ENCODE assay signal across 1 cellular context in the genomic region with DNA sequence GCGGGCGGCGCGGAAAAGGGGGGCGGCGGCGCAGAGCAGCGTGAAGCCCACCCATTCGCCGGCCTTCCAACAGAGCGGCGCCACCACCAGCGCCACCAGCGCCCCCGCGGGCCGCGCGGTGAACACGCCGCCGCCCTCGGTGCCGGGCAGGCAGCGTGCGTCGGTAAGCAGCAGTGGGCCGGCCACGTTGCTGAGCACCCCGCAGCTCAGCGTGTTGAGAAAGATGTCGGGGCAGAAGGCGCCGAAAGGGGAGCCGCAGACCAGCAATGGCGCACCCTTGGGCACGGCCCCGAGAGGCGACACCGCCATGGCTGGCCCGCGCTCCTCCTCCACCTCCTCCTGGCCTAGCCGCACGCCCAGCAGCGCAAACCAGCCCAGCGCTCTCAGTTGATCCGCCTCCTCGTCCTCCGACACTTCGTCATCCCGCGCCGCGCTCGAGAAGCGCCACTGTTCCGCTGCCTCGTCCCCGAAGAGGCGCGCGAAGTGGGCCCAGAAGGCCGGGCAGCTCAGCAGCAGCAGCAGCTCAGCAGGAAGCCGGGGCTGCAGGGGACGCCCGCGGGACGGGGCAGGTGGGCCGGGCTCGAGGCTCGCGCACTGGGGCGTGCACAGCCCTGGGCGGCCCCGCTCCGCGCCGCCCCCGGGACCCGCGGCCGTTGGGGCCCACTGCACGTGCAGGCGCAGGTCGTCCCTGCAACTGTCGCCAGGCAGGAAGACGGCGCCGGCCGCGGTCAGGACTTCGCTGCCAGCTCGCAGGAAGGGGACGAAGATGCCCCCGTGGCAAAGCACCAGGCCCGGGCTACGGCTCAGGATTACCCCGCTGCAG.
A peak's percentile ranks its signal among the peaks of the same experiment; 100 is the strongest.
TF ChIP-seq lines count a peak whose summit lies in the region.

No MANE protein-coding gene starts in this region.

TF ChIP-seq in GM12878, 131 proteins besides CTCF, POLR2A, EP300 and RAD21 (continued from another document and continues in another):
- TF ChIP-seq, protein P1, sequence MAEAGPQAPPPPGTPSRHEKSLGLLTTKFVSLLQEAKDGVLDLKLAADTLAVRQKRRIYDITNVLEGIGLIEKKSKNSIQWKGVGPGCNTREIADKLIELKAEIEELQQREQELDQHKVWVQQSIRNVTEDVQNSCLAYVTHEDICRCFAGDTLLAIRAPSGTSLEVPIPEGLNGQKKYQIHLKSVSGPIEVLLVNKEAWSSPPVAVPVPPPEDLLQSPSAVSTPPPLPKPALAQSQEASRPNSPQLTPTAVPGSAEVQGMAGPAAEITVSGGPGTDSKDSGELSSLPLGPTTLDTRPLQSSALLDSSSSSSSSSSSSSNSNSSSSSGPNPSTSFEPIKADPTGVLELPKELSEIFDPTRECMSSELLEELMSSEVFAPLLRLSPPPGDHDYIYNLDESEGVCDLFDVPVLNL (IDR thresholded peaks at IDR 0.05; ENCODE audit: low read depth, low read length), result no peak
- TF ChIP-seq ZNF384 (IDR thresholded peaks at IDR 0.05; ENCODE audit: borderline replicate concordance, low read depth, low read length) (no peak), BACH1 (IDR thresholded peaks at IDR 0.05; ENCODE audit: borderline replicate concordance) (peak; percentile 66; the same call in 1 of the 2 replicates), CREB1 (IDR thresholded peaks at IDR 0.05; ENCODE audit: low read depth) (0 out of 2 replicates have a peak, but pooled peaks have one; percentile 40), RCOR1 (conservative IDR thresholded peaks at IDR 0.05; ENCODE audit: low read depth, low read length) (no peak), TCF12 (IDR thresholded peaks at IDR 0.05; ENCODE audit: low read depth, low read length) (no peak), EGR1 (IDR thresholded peaks at IDR 0.05; ENCODE audit: borderline replicate concordance in 1 of 2, low read depth in 2 of 2, low read length in 2 of 2) (peak in 1 of 2 experiments; percentile 48; a peak in 1 of 3 replicates), POU2F2 (IDR thresholded peaks at IDR 0.05; ENCODE audit: borderline replicate concordance, low read depth, low read length) (no peak; the same call in 2 of the 3 replicates), ZNF207 (IDR thresholded peaks at IDR 0.05; ENCODE audit: borderline replicate concordance) (peak; percentile 82; the same call in 1 of the 2 replicates), WRNIP1 (IDR thresholded peaks at IDR 0.05; ENCODE audit: borderline replicate concordance, low read depth, low read length) (no peak), CREM (IDR thresholded peaks at IDR 0.05; ENCODE audit: low read depth) (peak; percentile 25; the same call in 1 of the 2 replicates), NR2C2 (IDR thresholded peaks at IDR 0.05; ENCODE audit: borderline replicate concordance, control insufficient read depth, insufficient read length, low read depth) (no peak), TBL1XR1 (IDR thresholded peaks at IDR 0.05; ENCODE audit: low read depth, low read length) (no peak), STAT1 (conservative IDR thresholded peaks at IDR 0.05) (no peak), ESRRA (IDR thresholded peaks at IDR 0.05; ENCODE audit: low read length) (no peak), CEBPB (IDR thresholded peaks at IDR 0.05; ENCODE audit: borderline replicate concordance in 1 of 2, low read depth in 2 of 2, low read length in 2 of 2) (no peak), HDAC6 (IDR thresholded peaks at IDR 0.05; ENCODE audit: unreplicated experiment) (no peak), SMAD5 (IDR thresholded peaks at IDR 0.05; ENCODE audit: low read depth) (no peak), IKZF2 (IDR thresholded peaks at IDR 0.05) (no peak), ZNF217 (IDR thresholded peaks at IDR 0.05) (peak; percentile 71), RB1 (IDR thresholded peaks at IDR 0.05; ENCODE audit: borderline replicate concordance) (0 out of 2 replicates have a peak, but pooled peaks have one; percentile 55), SPI1 (IDR thresholded peaks at IDR 0.05; ENCODE audit: borderline replicate concordance, insufficient read depth, low read depth, low read length) (no peak), GATAD2B (conservative IDR thresholded peaks at IDR 0.05; ENCODE audit: low read depth) (peak; percentile 37), IKZF1 (conservative IDR thresholded peaks at IDR 0.05) (peak; percentile 57; the same call in 1 of the 2 replicates), CBX5 (IDR thresholded peaks at IDR 0.05; ENCODE audit: low read depth) (no peak), YY1 (IDR thresholded peaks at IDR 0.05; ENCODE audit: low read depth, low read length) (peak; percentile 81), GABPA (IDR thresholded peaks at IDR 0.05; ENCODE audit: low read depth) (no peak), CBX3 (IDR thresholded peaks at IDR 0.05; ENCODE audit: borderline replicate concordance, low read depth) (no peak), NR2F1 (conservative IDR thresholded peaks at IDR 0.05) (peak; percentile 8)
- TF ChIP-seq, protein P2, sequence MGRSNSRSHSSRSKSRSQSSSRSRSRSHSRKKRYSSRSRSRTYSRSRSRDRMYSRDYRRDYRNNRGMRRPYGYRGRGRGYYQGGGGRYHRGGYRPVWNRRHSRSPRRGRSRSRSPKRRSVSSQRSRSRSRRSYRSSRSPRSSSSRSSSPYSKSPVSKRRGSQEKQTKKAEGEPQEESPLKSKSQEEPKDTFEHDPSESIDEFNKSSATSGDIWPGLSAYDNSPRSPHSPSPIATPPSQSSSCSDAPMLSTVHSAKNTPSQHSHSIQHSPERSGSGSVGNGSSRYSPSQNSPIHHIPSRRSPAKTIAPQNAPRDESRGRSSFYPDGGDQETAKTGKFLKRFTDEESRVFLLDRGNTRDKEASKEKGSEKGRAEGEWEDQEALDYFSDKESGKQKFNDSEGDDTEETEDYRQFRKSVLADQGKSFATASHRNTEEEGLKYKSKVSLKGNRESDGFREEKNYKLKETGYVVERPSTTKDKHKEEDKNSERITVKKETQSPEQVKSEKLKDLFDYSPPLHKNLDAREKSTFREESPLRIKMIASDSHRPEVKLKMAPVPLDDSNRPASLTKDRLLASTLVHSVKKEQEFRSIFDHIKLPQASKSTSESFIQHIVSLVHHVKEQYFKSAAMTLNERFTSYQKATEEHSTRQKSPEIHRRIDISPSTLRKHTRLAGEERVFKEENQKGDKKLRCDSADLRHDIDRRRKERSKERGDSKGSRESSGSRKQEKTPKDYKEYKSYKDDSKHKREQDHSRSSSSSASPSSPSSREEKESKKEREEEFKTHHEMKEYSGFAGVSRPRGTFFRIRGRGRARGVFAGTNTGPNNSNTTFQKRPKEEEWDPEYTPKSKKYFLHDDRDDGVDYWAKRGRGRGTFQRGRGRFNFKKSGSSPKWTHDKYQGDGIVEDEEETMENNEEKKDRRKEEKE (IDR thresholded peaks at IDR 0.05), result 0 out of 2 replicates have a peak, but pooled peaks have one; percentile 32
- TF ChIP-seq, protein P3, sequence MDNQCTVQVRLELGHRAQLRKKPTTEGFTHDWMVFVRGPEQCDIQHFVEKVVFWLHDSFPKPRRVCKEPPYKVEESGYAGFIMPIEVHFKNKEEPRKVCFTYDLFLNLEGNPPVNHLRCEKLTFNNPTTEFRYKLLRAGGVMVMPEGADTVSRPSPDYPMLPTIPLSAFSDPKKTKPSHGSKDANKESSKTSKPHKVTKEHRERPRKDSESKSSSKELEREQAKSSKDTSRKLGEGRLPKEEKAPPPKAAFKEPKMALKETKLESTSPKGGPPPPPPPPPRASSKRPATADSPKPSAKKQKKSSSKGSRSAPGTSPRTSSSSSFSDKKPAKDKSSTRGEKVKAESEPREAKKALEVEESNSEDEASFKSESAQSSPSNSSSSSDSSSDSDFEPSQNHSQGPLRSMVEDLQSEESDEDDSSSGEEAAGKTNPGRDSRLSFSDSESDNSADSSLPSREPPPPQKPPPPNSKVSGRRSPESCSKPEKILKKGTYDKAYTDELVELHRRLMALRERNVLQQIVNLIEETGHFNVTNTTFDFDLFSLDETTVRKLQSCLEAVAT (IDR thresholded peaks at IDR 0.05), result no peak
- TF ChIP-seq, protein P4, sequence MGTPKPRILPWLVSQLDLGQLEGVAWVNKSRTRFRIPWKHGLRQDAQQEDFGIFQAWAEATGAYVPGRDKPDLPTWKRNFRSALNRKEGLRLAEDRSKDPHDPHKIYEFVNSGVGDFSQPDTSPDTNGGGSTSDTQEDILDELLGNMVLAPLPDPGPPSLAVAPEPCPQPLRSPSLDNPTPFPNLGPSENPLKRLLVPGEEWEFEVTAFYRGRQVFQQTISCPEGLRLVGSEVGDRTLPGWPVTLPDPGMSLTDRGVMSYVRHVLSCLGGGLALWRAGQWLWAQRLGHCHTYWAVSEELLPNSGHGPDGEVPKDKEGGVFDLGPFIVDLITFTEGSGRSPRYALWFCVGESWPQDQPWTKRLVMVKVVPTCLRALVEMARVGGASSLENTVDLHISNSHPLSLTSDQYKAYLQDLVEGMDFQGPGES (IDR thresholded peaks at IDR 0.05), result no peak
- TF ChIP-seq, protein P5, sequence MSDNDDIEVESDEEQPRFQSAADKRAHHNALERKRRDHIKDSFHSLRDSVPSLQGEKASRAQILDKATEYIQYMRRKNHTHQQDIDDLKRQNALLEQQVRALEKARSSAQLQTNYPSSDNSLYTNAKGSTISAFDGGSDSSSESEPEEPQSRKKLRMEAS (IDR thresholded peaks at IDR 0.05; ENCODE audit: low read depth, low read length), result peak; percentile 77
- TF ChIP-seq, protein P6, sequence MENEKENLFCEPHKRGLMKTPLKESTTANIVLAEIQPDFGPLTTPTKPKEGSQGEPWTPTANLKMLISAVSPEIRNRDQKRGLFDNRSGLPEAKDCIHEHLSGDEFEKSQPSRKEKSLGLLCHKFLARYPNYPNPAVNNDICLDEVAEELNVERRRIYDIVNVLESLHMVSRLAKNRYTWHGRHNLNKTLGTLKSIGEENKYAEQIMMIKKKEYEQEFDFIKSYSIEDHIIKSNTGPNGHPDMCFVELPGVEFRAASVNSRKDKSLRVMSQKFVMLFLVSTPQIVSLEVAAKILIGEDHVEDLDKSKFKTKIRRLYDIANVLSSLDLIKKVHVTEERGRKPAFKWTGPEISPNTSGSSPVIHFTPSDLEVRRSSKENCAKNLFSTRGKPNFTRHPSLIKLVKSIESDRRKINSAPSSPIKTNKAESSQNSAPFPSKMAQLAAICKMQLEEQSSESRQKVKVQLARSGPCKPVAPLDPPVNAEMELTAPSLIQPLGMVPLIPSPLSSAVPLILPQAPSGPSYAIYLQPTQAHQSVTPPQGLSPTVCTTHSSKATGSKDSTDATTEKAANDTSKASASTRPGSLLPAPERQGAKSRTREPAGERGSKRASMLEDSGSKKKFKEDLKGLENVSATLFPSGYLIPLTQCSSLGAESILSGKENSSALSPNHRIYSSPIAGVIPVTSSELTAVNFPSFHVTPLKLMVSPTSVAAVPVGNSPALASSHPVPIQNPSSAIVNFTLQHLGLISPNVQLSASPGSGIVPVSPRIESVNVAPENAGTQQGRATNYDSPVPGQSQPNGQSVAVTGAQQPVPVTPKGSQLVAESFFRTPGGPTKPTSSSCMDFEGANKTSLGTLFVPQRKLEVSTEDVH (IDR thresholded peaks at IDR 0.05; ENCODE audit: low read depth, partially characterized antibody), result no peak
- TF ChIP-seq, protein P7, sequence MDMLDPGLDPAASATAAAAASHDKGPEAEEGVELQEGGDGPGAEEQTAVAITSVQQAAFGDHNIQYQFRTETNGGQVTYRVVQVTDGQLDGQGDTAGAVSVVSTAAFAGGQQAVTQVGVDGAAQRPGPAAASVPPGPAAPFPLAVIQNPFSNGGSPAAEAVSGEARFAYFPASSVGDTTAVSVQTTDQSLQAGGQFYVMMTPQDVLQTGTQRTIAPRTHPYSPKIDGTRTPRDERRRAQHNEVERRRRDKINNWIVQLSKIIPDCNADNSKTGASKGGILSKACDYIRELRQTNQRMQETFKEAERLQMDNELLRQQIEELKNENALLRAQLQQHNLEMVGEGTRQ (IDR thresholded peaks at IDR 0.05; ENCODE audit: borderline replicate concordance, low read depth, low read length), result no peak
- TF ChIP-seq, protein P8, sequence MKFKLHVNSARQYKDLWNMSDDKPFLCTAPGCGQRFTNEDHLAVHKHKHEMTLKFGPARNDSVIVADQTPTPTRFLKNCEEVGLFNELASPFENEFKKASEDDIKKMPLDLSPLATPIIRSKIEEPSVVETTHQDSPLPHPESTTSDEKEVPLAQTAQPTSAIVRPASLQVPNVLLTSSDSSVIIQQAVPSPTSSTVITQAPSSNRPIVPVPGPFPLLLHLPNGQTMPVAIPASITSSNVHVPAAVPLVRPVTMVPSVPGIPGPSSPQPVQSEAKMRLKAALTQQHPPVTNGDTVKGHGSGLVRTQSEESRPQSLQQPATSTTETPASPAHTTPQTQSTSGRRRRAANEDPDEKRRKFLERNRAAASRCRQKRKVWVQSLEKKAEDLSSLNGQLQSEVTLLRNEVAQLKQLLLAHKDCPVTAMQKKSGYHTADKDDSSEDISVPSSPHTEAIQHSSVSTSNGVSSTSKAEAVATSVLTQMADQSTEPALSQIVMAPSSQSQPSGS (IDR thresholded peaks at IDR 0.05; ENCODE audit: low read length), result no peak
- TF ChIP-seq, protein P9, sequence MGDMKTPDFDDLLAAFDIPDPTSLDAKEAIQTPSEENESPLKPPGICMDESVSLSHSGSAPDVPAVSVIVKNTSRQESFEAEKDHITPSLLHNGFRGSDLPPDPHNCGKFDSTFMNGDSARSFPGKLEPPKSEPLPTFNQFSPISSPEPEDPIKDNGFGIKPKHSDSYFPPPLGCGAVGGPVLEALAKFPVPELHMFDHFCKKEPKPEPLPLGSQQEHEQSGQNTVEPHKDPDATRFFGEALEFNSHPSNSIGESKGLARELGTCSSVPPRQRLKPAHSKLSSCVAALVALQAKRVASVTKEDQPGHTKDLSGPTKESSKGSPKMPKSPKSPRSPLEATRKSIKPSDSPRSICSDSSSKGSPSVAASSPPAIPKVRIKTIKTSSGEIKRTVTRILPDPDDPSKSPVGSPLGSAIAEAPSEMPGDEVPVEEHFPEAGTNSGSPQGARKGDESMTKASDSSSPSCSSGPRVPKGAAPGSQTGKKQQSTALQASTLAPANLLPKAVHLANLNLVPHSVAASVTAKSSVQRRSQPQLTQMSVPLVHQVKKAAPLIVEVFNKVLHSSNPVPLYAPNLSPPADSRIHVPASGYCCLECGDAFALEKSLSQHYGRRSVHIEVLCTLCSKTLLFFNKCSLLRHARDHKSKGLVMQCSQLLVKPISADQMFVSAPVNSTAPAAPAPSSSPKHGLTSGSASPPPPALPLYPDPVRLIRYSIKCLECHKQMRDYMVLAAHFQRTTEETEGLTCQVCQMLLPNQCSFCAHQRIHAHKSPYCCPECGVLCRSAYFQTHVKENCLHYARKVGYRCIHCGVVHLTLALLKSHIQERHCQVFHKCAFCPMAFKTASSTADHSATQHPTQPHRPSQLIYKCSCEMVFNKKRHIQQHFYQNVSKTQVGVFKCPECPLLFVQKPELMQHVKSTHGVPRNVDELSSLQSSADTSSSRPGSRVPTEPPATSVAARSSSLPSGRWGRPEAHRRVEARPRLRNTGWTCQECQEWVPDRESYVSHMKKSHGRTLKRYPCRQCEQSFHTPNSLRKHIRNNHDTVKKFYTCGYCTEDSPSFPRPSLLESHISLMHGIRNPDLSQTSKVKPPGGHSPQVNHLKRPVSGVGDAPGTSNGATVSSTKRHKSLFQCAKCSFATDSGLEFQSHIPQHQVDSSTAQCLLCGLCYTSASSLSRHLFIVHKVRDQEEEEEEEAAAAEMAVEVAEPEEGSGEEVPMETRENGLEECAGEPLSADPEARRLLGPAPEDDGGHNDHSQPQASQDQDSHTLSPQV (IDR thresholded peaks at IDR 0.05), result peak; percentile 46; the same call in 1 of the 2 replicates
